In the genomic region with DNA sequence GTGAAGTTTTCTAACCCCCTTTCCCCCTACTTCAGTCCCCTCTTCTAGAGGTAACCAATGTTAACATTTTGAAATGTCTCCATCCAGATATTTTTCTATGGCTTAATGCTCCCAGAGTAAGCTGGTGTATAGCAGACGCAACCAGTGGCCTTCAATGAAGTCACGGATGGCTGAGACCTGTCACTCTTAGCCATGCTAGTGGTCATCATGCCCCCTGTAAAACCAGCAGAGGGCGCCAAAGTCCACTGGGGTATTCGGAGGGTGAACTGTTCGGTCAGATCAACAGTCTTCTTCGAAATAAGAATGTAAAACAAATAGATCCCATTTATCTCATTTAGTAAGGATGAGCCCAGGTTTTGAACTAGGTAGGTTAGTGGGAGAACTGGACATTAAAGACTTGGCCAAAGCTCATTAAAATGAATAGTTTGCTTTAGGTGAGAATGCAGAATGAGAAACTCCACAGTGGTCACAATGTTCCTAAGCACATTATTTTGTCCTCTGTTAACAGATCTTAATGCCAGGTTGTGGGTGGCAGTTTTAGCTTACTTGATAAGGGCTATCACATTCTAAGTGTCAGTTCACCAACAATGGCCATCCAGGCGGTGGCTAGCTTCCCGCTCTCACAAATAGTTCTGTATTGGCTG, we compare ENCODE assay signal across 8 cellular contexts. TPM values are rescaled to one million over a fixed set of nuclear protein-coding genes. Genes with fewer than 3 reads are reported as not detected.
DNase-seq lines count a peak whose midpoint lies in the region; TF ChIP-seq lines count a peak whose summit lies in the region.

No MANE protein-coding gene starts in this region.

- H4K20me1 ChIP-seq in Loucy (ENCODE audit: insufficient read depth, low read length, poor library complexity, severe bottlenecking) = no peaks in the 10 kb centered on the region

- H3K4me1 Mint-ChIP-seq in endodermal cell = peaks cover 4% of the 10 kb centered on the region

- no peaks in the 10 kb centered on the region for H3K79me2 ChIP-seq in Loucy (ENCODE audit: insufficient read depth, low read length)

- no peak overlapping the region for H3K4me3 ChIP-seq in HEK293 (ENCODE audit: low read depth, low read length)
- H3K4me3 ChIP-seq in Loucy (ENCODE audit: low read length, poor library complexity, severe bottlenecking) = no peak overlapping the region
- H3K4me3 ChIP-seq in endodermal cell (ENCODE audit: low read length) = no peak overlapping the region
- H3K4me3 ChIP-seq in neutrophil (ENCODE audit: low read depth in 1 of 2, low read length in 1 of 2) = no peak overlapping the region

- H3K27ac Mint-ChIP-seq in endodermal cell = no peak overlapping the region

- POLR2A ChIA-PET in GM10248 (lab: Yijun Ruan, JAX) = no interaction called here
- POLR2A ChIA-PET in HEK293 (lab: Yijun Ruan, JAX) = no interaction called here

- TF ChIP-seq CTCF in GM10248 (IDR thresholded peaks at IDR 0.05; ENCODE audit: control extremely low read depth, extremely low read depth, low read depth, missing control alignments) (peak; percentile 63), HEK293 (tag by site-specific recombination; IDR thresholded peaks at IDR 0.05) (peak; percentile 46; the same call in 1 of the 2 replicates), Loucy (conservative IDR thresholded peaks at IDR 0.05; ENCODE audit: low read length) (peak; percentile 99), endodermal cell (conservative IDR thresholded peaks at IDR 0.05) (peak; percentile 97), neutrophil (IDR thresholded peaks at IDR 0.05) (peak; percentile 65)

- no peaks in the 10 kb centered on the region for H3K36me3 Mint-ChIP-seq in endodermal cell (ENCODE audit: low read depth)

- H3K9me2 ChIP-seq in Loucy (replicated peaks; ENCODE audit: low read depth, low read length) = no peaks in the 10 kb centered on the region

- H3K27ac ChIP-seq in HEK293 (ENCODE audit: extremely low read depth, low read depth, low read length) = no peak overlapping the region
- no peak overlapping the region for H3K27ac ChIP-seq in endodermal cell (ENCODE audit: low read depth, low read length)
- no peak overlapping the region for H3K27ac ChIP-seq in neutrophil

- H3K9ac ChIP-seq in Loucy (ENCODE audit: low read depth, low read length, poor library complexity, severe bottlenecking) (no peak overlapping the region), endodermal cell (ENCODE audit: extremely low read depth, low read length, poor library complexity, severe bottlenecking) (no peak overlapping the region)

- no peak overlapping the region for H3K4me3 Mint-ChIP-seq in endodermal cell

- no peak overlapping the region for H3K4me2 ChIP-seq in Loucy (ENCODE audit: low read depth, low read length, poor library complexity, severe bottlenecking)

- DNase-seq in A172 (ENCODE audit: low spot score) (peak; percentile 38), GM10248 (ENCODE audit: extremely low spot score) (peak; percentile 59), SW 1271 (lab: John Stamatoyannopoulos, UW) (peak; percentile 60 to 76), endodermal cell (peak; percentile 93), retina (no peak)

- CTCF ChIA-PET in GM10248 (lab: Yijun Ruan, JAX) (interaction anchor here (1.0 to 3.2 kb wide), 13 partner anchors 12 to 861 kb away, joined by 3 to 15 read pairs (median 4); no protein-coding TSS in a partner anchor), HEK293 (lab: Yijun Ruan, JAX) (interaction anchor here (0.6 to 3.9 kb wide), 33 partner anchors 14 to 497 kb away, joined by 3 to 38 read pairs (median 3); partner anchors contain the start of gene MMP10)

- no peaks in the 10 kb centered on the region for H3K27me3 Mint-ChIP-seq in endodermal cell (ENCODE audit: insufficient read depth)

- H3K36me3 ChIP-seq in HEK293 (ENCODE audit: control insufficient read depth in 2 of 2, insufficient read depth in 1 of 2, low read length in 2 of 2) (no peaks in the 10 kb centered on the region), Loucy (ENCODE audit: insufficient read depth, low read length) (no peaks in the 10 kb centered on the region), endodermal cell (ENCODE audit: control insufficient read depth, insufficient read depth, low read length) (no peaks in the 10 kb centered on the region), neutrophil (no peaks in the 10 kb centered on the region)

- H2AFZ ChIP-seq in Loucy (ENCODE audit: low read length) = no peak overlapping the region

- WGBS in endodermal cell (ENCODE audit: insufficient coverage in 1 of 2, insufficient read length in 1 of 2), 2 experiments = 51 to 52% methylated on average over 6 of the region's 8 CpGs

- H3K9me3 ChIP-seq in HEK293 (ENCODE audit: control insufficient read depth, insufficient read depth, low read depth, low read length) = no peaks in the 10 kb centered on the region
- H3K9me3 ChIP-seq in Loucy (ENCODE audit: insufficient read depth, low read depth, low read length) = no peaks in the 10 kb centered on the region
- no peaks in the 10 kb centered on the region for H3K9me3 ChIP-seq in endodermal cell (ENCODE audit: control insufficient read depth, low read length)
- H3K9me3 ChIP-seq in neutrophil = no peaks in the 10 kb centered on the region

- no peaks in the 10 kb centered on the region for H3K4me1 ChIP-seq in HEK293 (ENCODE audit: control insufficient read depth, insufficient read depth, low read length)
- H3K4me1 ChIP-seq in Loucy (ENCODE audit: insufficient read depth, low read length, poor library complexity, severe bottlenecking) = no peaks in the 10 kb centered on the region
- H3K4me1 ChIP-seq in endodermal cell (ENCODE audit: control insufficient read depth, insufficient read depth, low read length) = no peaks in the 10 kb centered on the region
- peaks cover 11 to 26% of the 10 kb centered on the region in 2 experiments for H3K4me1 ChIP-seq in neutrophil (ENCODE audit: control insufficient read depth in 1 of 2, insufficient read depth in 1 of 2, low read depth in 1 of 2, low read length in 1 of 2)

- H3F3A ChIP-seq in Loucy (ENCODE audit: low read depth) = no peaks in the 10 kb centered on the region

- peaks cover 3% of the 10 kb centered on the region for H3K27me3 ChIP-seq in Loucy (ENCODE audit: insufficient read depth, low read length, poor library complexity, severe bottlenecking)
- no peaks in the 10 kb centered on the region for H3K27me3 ChIP-seq in endodermal cell (ENCODE audit: control insufficient read depth, insufficient read depth, low read length, poor library complexity, severe bottlenecking)
- H3K27me3 ChIP-seq in neutrophil = peaks cover 48% of the 10 kb centered on the region

- no peaks in the 10 kb centered on the region for H3K9me3 Mint-ChIP-seq in endodermal cell

TF ChIP-seq in HEK293, 187 proteins besides CTCF, POLR2A, EP300 and RAD21:
- TF ChIP-seq ZNF654 (tag by site-specific recombination; IDR thresholded peaks at IDR 0.05; ENCODE audit: low read depth) (peak; percentile 90), ZNF600 (tag by site-specific recombination; IDR thresholded peaks at IDR 0.05) (no peak), SCRT1 (tag by site-specific recombination; IDR thresholded peaks at IDR 0.05; ENCODE audit: borderline replicate concordance) (peak; percentile 60; the same call in 1 of the 2 replicates), EGR2 (tag by site-specific recombination; IDR thresholded peaks at IDR 0.05; ENCODE audit: low read depth) (no peak), ZNF776 (tag by site-specific recombination; IDR thresholded peaks at IDR 0.05; ENCODE audit: borderline replicate concordance) (no peak), MYNN (tag by site-specific recombination; IDR thresholded peaks at IDR 0.05; ENCODE audit: borderline replicate concordance) (no peak), SCRT2 (tag by site-specific recombination; IDR thresholded peaks at IDR 0.05) (peak; percentile 96), ZNF155 (tag by site-specific recombination; IDR thresholded peaks at IDR 0.05) (no peak), ZNF596 (tag by site-specific recombination; IDR thresholded peaks at IDR 0.05) (no peak), ZNF239 (tag by site-specific recombination; IDR thresholded peaks at IDR 0.05) (no peak), ZNF132 (tag by site-specific recombination; IDR thresholded peaks at IDR 0.05; ENCODE audit: borderline replicate concordance) (no peak), ZNF664 (tag by site-specific recombination; IDR thresholded peaks at IDR 0.05) (no peak), ZBTB20 (tag by site-specific recombination; IDR thresholded peaks at IDR 0.05) (no peak)

RNA-seq across cellular contexts. Expression of gene MMP8, which starts 8.6 kb away (rescaled TPM):
- total RNA-seq in A172 (2014; rRNA removed; shearing (Covaris generic)) = not detected in 2 replicates
- total RNA-seq in endodermal cell = not detected
- polyA plus RNA-seq in endodermal cell (2013, experiment 1 of 2) = not detected
- polyA plus RNA-seq in endodermal cell (2013, experiment 2 of 2) = not detected

RNA-seq across cellular contexts. Expression of gene MMP27, which starts 27.8 kb away (rescaled TPM):
- total RNA-seq in A172 (2014; rRNA removed; shearing (Covaris generic)) = not detected in 2 replicates
- total RNA-seq in endodermal cell = not detected
- polyA plus RNA-seq in endodermal cell (2013, experiment 1 of 2) = not detected
- polyA plus RNA-seq in endodermal cell (2013, experiment 2 of 2) = not detected

RNA-seq across cellular contexts. Expression of gene MMP10, which starts 47.1 kb away (rescaled TPM):
- total RNA-seq in A172 (2014; rRNA removed; shearing (Covaris generic)) = 2.5 and 6.4 TPM in 2 replicates
- total RNA-seq in endodermal cell = not detected
- polyA plus RNA-seq in endodermal cell (2013, experiment 1 of 2) = 0.28 TPM
- polyA plus RNA-seq in endodermal cell (2013, experiment 2 of 2) = 0.70 TPM

Comparison
In these comparisons a context has a peak if more than half of its experiments do, and no peak if none do; other contexts are left out.
1. CTCF ChIP-seq: peak in every context shown above with its lines; median percentile 99 in Loucy; 97 in endodermal cell; 65 in neutrophil; 63 in GM10248; 46 in HEK293.